In genomic region chr10:132392811-132393694, GRCh38 we compare ENCODE assay signal across 15 cellular contexts. TPM values are rescaled to one million over a fixed set of nuclear protein-coding genes. Genes with fewer than 3 reads are reported as not detected.
DNase-seq lines count a peak whose midpoint lies in the region; ATAC-seq and FAIRE-seq lines count a peak whose summit lies in the region.
"Had no signal": no experiment of that assay in that cellular context is flagged by ENCODE, and none has a peak within 500 bp of the region (broad histone marks: within the 10 kb centered on the region; RNA-seq: fewer than 3 reads in every experiment).

No MANE protein-coding gene starts in this region.

- FAIRE-seq in small intestine (lab: Jason Lieb, UNC): no peak

- ATAC-seq in naive thymus-derived CD4-positive, alpha-beta T cell: no peak
- ATAC-seq in HG03139 (IDR thresholded peaks at IDR 0.05; ENCODE audit: unreplicated experiment): no peak

- peak overlapping the region; percentile 46 for H3K27ac ChIP-seq in naive thymus-derived CD4-positive, alpha-beta T cell (ENCODE audit: low read depth, low read length)
- no peak overlapping the region for H3K27ac ChIP-seq in small intestine (ENCODE audit: low read depth in 1 of 2, low read length in 1 of 2)
- H3K27ac ChIP-seq: cardiac muscle cell had no signal

- CTCF ChIA-PET in naive thymus-derived CD4-positive, alpha-beta T cell (lab: Charles Lee): interaction anchor here (0.6 to 2.6 kb wide), 2 partner anchors 54 to 78 kb away, joined by 4 to 6 read pairs; no protein-coding TSS in a partner anchor

- DNase-seq in AG20443 (ENCODE audit: low spot score) (peak; percentile 57), HT1080 (ENCODE audit: low read depth) (peak; percentile 26), astrocyte of the hippocampus (ENCODE audit: low read depth, low spot score) (peak; percentile 35), hypothalamus (lab: John Stamatoyannopoulos, UW) (no peak), small intestine (no peak)
- peak in 1 of 9 donors; percentile 6 for DNase-seq in naive thymus-derived CD4-positive, alpha-beta T cell
- no peak for DNase-seq in activated CD8-positive, alpha-beta memory T cell treated with anti-CD3 and anti-CD28 coated beads, Interleukin-2, amount 50 U/mL, for 4 hours
- DNase-seq: activated CD4-positive, alpha-beta T cell treated with anti-CD3 and anti-CD28 coated beads for 1 hour; erythroblast; NCI-H1436 treated with DMSO at 0.1 percent for 48 hours; NCI-H82; nephron progenitor cell; stimulated activated CD4-positive, alpha-beta T cell treated with anti-CD3 and anti-CD28 coated beads, Interleukin-15, amount 100 ng/mL, for 24 hours had no signal

- peak overlapping the region in 2 of 10 donors; percentile 25 to 53 for H3K4me3 Mint-ChIP-seq in naive thymus-derived CD4-positive, alpha-beta T cell
- H3K4me3 Mint-ChIP-seq: nephron progenitor cell had no signal

- H3K27me3 Mint-ChIP-seq in naive thymus-derived CD4-positive, alpha-beta T cell: peaks cover 0 to 4% (median 0%) of the 10 kb centered on the region in 5 donors

- peaks cover 0 to 21% (median 12%) of the 10 kb centered on the region in 7 donors for H3K4me1 Mint-ChIP-seq in naive thymus-derived CD4-positive, alpha-beta T cell

- POLR2A ChIA-PET in naive thymus-derived CD4-positive, alpha-beta T cell (lab: Charles Lee): interaction anchor here (1.2 to 1.6 kb wide), 2 partner anchors 29 to 59 kb away, joined by 3 to 4 read pairs; no protein-coding TSS in a partner anchor

- WGBS in small intestine, 3 donors: 73 to 77% (median 74%) methylated on average over 12 of the region's 12 CpGs

- intact Hi-C loops in naive thymus-derived CD4-positive, alpha-beta T cell (cut with micrococcal nuclease): no loop called here

- H3K27ac Mint-ChIP-seq in naive thymus-derived CD4-positive, alpha-beta T cell: peak overlapping the region; percentile 40 to 90 (median 67)
- H3K27ac Mint-ChIP-seq: nephron progenitor cell had no signal

- no peaks in the 10 kb centered on the region for H3K9me3 ChIP-seq in naive thymus-derived CD4-positive, alpha-beta T cell (ENCODE audit: control insufficient read depth in 2 of 3, low read length in 3 of 3)
- no peaks in the 10 kb centered on the region for H3K9me3 ChIP-seq in small intestine (ENCODE audit: control insufficient read depth, low read depth)

- peaks cover 0 to 10% (median 0%) of the 10 kb centered on the region in 11 donors for H3K9me3 Mint-ChIP-seq in naive thymus-derived CD4-positive, alpha-beta T cell

- no peaks in the 10 kb centered on the region for H3K27me3 ChIP-seq in naive thymus-derived CD4-positive, alpha-beta T cell (ENCODE audit: control insufficient read depth in 2 of 2, insufficient read depth in 2 of 2, low read length in 2 of 2)
- no peaks in the 10 kb centered on the region for H3K27me3 ChIP-seq in small intestine (ENCODE audit: control insufficient read depth in 2 of 2, insufficient read depth in 2 of 2, low read length in 2 of 2)
- H3K27me3 ChIP-seq: cardiac muscle cell had no signal

- H3K36me3 Mint-ChIP-seq in naive thymus-derived CD4-positive, alpha-beta T cell: peaks cover 0 to 7% (median 0%) of the 10 kb centered on the region in 5 donors

- peaks cover 5% of the 10 kb centered on the region in 2 donors for H3K4me1 ChIP-seq in naive thymus-derived CD4-positive, alpha-beta T cell (ENCODE audit: control insufficient read depth in 2 of 2, insufficient read depth in 2 of 2, low read length in 2 of 2)
- H3K4me1 ChIP-seq in small intestine (ENCODE audit: control insufficient read depth in 2 of 2, insufficient read depth in 1 of 2, low read depth in 1 of 2, low read length in 1 of 2): peaks cover 0 to 3% of the 10 kb centered on the region in 2 donors

- H3K36me3 ChIP-seq in naive thymus-derived CD4-positive, alpha-beta T cell (ENCODE audit: control insufficient read depth in 2 of 3, insufficient read depth in 3 of 3, low read length in 3 of 3): no peaks in the 10 kb centered on the region
- no peaks in the 10 kb centered on the region for H3K36me3 ChIP-seq in small intestine (ENCODE audit: control insufficient read depth in 2 of 2, insufficient read depth in 2 of 2, low read length in 2 of 2)
- H3K36me3 ChIP-seq: cardiac muscle cell had no signal

- H3K4me3 ChIP-seq in naive thymus-derived CD4-positive, alpha-beta T cell (ENCODE audit: low read length): no peak overlapping the region
- H3K4me3 ChIP-seq in small intestine (ENCODE audit: low read depth in 1 of 2, low read length in 2 of 2): no peak overlapping the region
- H3K4me3 ChIP-seq: cardiac muscle cell had no signal

RNA-seq across cellular contexts. Expression of gene PWWP2B, which starts 3.9 kb away (rescaled TPM):
- total RNA-seq in HT1080 (2014; rRNA removed; shearing (Covaris generic)): 3.2 and 3.8 TPM in 2 replicates
- 1.2 and 1.5 TPM in 2 replicates for polyA plus RNA-seq in HT1080 (2015; cell fraction: cytosol; rRNA removed)
- polyA plus RNA-seq in HT1080 (2015; cell fraction: nucleus; rRNA removed): 1.3 and 1.7 TPM in 2 replicates
- 10 to 100 TPM in 4 of 5 experiments, 1 to 10 TPM in 1; 9.1 to 22.2 (median 12.1) TPM for total RNA-seq in naive thymus-derived CD4-positive, alpha-beta T cell
- 1 to 10 TPM; 1.5 to 3.6 TPM for polyA plus RNA-seq in naive thymus-derived CD4-positive, alpha-beta T cell
- polyA plus RNA-seq in small intestine: 10 to 100 TPM in 1 of 3 donors, 1 to 10 TPM in 2; 7.0 to 14.7 (median 9.2) TPM

Comparison
In these comparisons a context has a peak if more than half of its experiments do, and no peak if none do; other contexts are left out.
1. DNase-seq: peak in AG20443 (single experiment), HT1080 (single experiment) and astrocyte of the hippocampus (single experiment); none in activated CD8-positive, alpha-beta memory T cell treated with anti-CD3 and anti-CD28 coated beads, Interleukin-2, amount 50 U/mL, for 4 hours (single experiment), hypothalamus (0 of 51) and small intestine (single experiment).